ENCODE assay signal across 22 cellular contexts in genomic region chr10:90197766-90198165, GRCh38.
DNase-seq lines count a peak whose midpoint lies in the region; TF ChIP-seq lines count a peak whose summit lies in the region.
"Had no signal": no experiment of that assay in that cellular context is flagged by ENCODE, and none has a peak within 500 bp of the region (broad histone marks: within the 10 kb centered on the region; RNA-seq: fewer than 3 reads in every experiment).

No MANE protein-coding gene starts in this region.

- H3K36me3 Mint-ChIP-seq in activated naive CD4-positive, alpha-beta T cell treated with anti-CD3 and anti-CD28 coated beads, Interleukin-2, amount 10 ng/mL, durations not matched to agents 7 days and 5 days = no peaks in the 10 kb centered on the region
- H3K36me3 Mint-ChIP-seq: activated CD4-positive, alpha-beta memory T cell treated with anti-CD3 and anti-CD28 coated beads for 36 hours; activated naive CD8-positive, alpha-beta T cell treated with anti-CD3 and anti-CD28 coated beads for 36 hours; natural killer cell had no signal

- H3K36me3 ChIP-seq in adipocyte (ENCODE audit: control insufficient read depth, insufficient read depth, low read length, severe bottlenecking) (no peaks in the 10 kb centered on the region), stomach (no peaks in the 10 kb centered on the region), prostate gland (no peaks in the 10 kb centered on the region)
- H3K36me3 ChIP-seq: BE2C, cardiac muscle cell, WERI-Rb-1 had no signal

- CTCF ChIA-PET in activated naive CD4-positive, alpha-beta T cell treated with anti-CD3 and anti-CD28 coated beads, Interleukin-2, amount 10 ng/mL, durations not matched to agents 7 days and 5 days (lab: Charles Lee) = no interaction called here

- no peak overlapping the region for H3K9ac ChIP-seq in adipocyte (ENCODE audit: low read length)

- H3K27ac Mint-ChIP-seq in activated naive CD4-positive, alpha-beta T cell treated with anti-CD3 and anti-CD28 coated beads, Interleukin-2, amount 10 ng/mL, durations not matched to agents 7 days and 5 days = no peak overlapping the region
- H3K27ac Mint-ChIP-seq: activated CD4-positive, alpha-beta memory T cell treated with anti-CD3 and anti-CD28 coated beads for 36 hours; activated naive CD8-positive, alpha-beta T cell treated with anti-CD3 and anti-CD28 coated beads for 36 hours; natural killer cell had no signal

- H3K27me3 ChIP-seq in adipocyte (replicated peaks; ENCODE audit: control insufficient read depth, insufficient read depth, low read length) (no peaks in the 10 kb centered on the region), stomach (no peaks in the 10 kb centered on the region), prostate gland (replicated peaks; ENCODE audit: insufficient read depth) (no peaks in the 10 kb centered on the region)
- H3K27me3 ChIP-seq: BE2C, cardiac muscle cell, hepatocyte had no signal

- peak; percentile 8 for DNase-seq in DMS53 (lab: John Stamatoyannopoulos, UW)
- DNase-seq in DMS53 treated with DMSO at 0.1 percent for 48 hours (lab: John Stamatoyannopoulos, UW; ENCODE audit: unreplicated experiment) = no peak
- DNase-seq in adipocyte (ENCODE audit: low read depth) = peak; percentile 47
- DNase-seq in fibroblast of mammary gland (ENCODE audit: low read depth) = peak; percentile 84
- DNase-seq in stromal cell of bone marrow (ENCODE audit: low read depth) = peak; percentile 38
- no peak for DNase-seq in stomach
- no peak for DNase-seq in prostate gland (ENCODE audit: low spot score)
- no peak for DNase-seq in activated naive CD4-positive, alpha-beta T cell treated with anti-CD3 and anti-CD28 coated beads, Interleukin-2, amount 10 ng/mL, durations not matched to agents 7 days and 5 days
- DNase-seq: activated CD4-positive, alpha-beta memory T cell treated with anti-CD3 and anti-CD28 coated beads for 36 hours; activated naive CD8-positive, alpha-beta T cell treated with anti-CD3 and anti-CD28 coated beads for 36 hours; activated T-cell treated with anti-CD3 and anti-CD28 coated beads, Interleukin-2, amount 50 U/mL, for 1 hour; BE2C; GOT3; islet precursor cell; mesendoderm; natural killer cell; NCI-H1694 treated with DMSO at 0.1 percent for 48 hours; NCI-H510A; WERI-Rb-1 had no signal

- H3K27ac ChIP-seq in stomach (no peak overlapping the region), prostate gland (no peak overlapping the region)
- H3K27ac ChIP-seq: 22Rv1, cardiac muscle cell, hepatocyte, WERI-Rb-1 had no signal

- H3K4me3 ChIP-seq in adipocyte (ENCODE audit: low read length) = no peak overlapping the region
- H3K4me3 ChIP-seq in fibroblast of mammary gland (ENCODE audit: control insufficient read depth, low read depth, low read length) = no peak overlapping the region
- no peak overlapping the region for H3K4me3 ChIP-seq in stomach
- H3K4me3 ChIP-seq in prostate gland = no peak overlapping the region
- H3K4me3 ChIP-seq: cardiac muscle cell, hepatocyte had no signal

- TF ChIP-seq CTCF in fibroblast of mammary gland (conservative IDR thresholded peaks at IDR 0.05; ENCODE audit: control insufficient read depth, insufficient read depth, low read depth, low read length) (no peak), stomach (IDR thresholded peaks at IDR 0.05) (no peak), prostate gland (IDR thresholded peaks at IDR 0.05) (no peak)

- peaks cover 26% of the 10 kb centered on the region for H3K4me1 ChIP-seq in adipocyte (ENCODE audit: control insufficient read depth, insufficient read depth, low read length)
- no peaks in the 10 kb centered on the region for H3K4me1 ChIP-seq in stomach
- no peaks in the 10 kb centered on the region for H3K4me1 ChIP-seq in prostate gland (replicated peaks)
- H3K4me1 ChIP-seq: BE2C had no signal

- no peaks in the 10 kb centered on the region for H3K4me1 Mint-ChIP-seq in activated naive CD4-positive, alpha-beta T cell treated with anti-CD3 and anti-CD28 coated beads, Interleukin-2, amount 10 ng/mL, durations not matched to agents 7 days and 5 days
- H3K4me1 Mint-ChIP-seq: activated naive CD8-positive, alpha-beta T cell treated with anti-CD3 and anti-CD28 coated beads for 36 hours; natural killer cell had no signal

- no peaks in the 10 kb centered on the region for H3K9me3 Mint-ChIP-seq in activated naive CD4-positive, alpha-beta T cell treated with anti-CD3 and anti-CD28 coated beads, Interleukin-2, amount 10 ng/mL, durations not matched to agents 7 days and 5 days
- H3K9me3 Mint-ChIP-seq: activated CD4-positive, alpha-beta memory T cell treated with anti-CD3 and anti-CD28 coated beads for 36 hours; activated naive CD8-positive, alpha-beta T cell treated with anti-CD3 and anti-CD28 coated beads for 36 hours; natural killer cell had no signal

- intact Hi-C loops in stomach (cut with DNase I; ENCODE audit: low total_unique reads) = no loop called here
- intact Hi-C loops in prostate gland (cut with DNase I) = no loop called here

- H3K9me3 ChIP-seq in adipocyte (ENCODE audit: control insufficient read depth, low read length) (no peaks in the 10 kb centered on the region), stomach (no peaks in the 10 kb centered on the region), prostate gland (no peaks in the 10 kb centered on the region)
- H3K9me3 ChIP-seq: BE2C had no signal

- H3K27me3 Mint-ChIP-seq in activated naive CD4-positive, alpha-beta T cell treated with anti-CD3 and anti-CD28 coated beads, Interleukin-2, amount 10 ng/mL, durations not matched to agents 7 days and 5 days = no peaks in the 10 kb centered on the region
- H3K27me3 Mint-ChIP-seq: activated CD4-positive, alpha-beta memory T cell treated with anti-CD3 and anti-CD28 coated beads for 36 hours; activated naive CD8-positive, alpha-beta T cell treated with anti-CD3 and anti-CD28 coated beads for 36 hours had no signal

- no peak overlapping the region for H3K4me3 Mint-ChIP-seq in activated naive CD4-positive, alpha-beta T cell treated with anti-CD3 and anti-CD28 coated beads, Interleukin-2, amount 10 ng/mL, durations not matched to agents 7 days and 5 days
- H3K4me3 Mint-ChIP-seq: activated CD4-positive, alpha-beta memory T cell treated with anti-CD3 and anti-CD28 coated beads for 36 hours; activated naive CD8-positive, alpha-beta T cell treated with anti-CD3 and anti-CD28 coated beads for 36 hours; natural killer cell had no signal

- no peak for TF ChIP-seq EP300 in stomach (IDR thresholded peaks at IDR 0.05)

- TF ChIP-seq POLR2A in stomach (IDR thresholded peaks at IDR 0.05) (no peak), prostate gland (IDR thresholded peaks at IDR 0.05) (no peak)

Comparison
In these comparisons a context has a peak if more than half of its experiments do, and no peak if none do; other contexts are left out.
1. DNase-seq: peak in DMS53 (single experiment), adipocyte (single experiment), fibroblast of mammary gland (single experiment) and stromal cell of bone marrow (single experiment); none in DMS53 treated with DMSO at 0.1 percent for 48 hours (single experiment), stomach (single experiment), prostate gland (single experiment) and activated naive CD4-positive, alpha-beta T cell treated with anti-CD3 and anti-CD28 coated beads, Interleukin-2, amount 10 ng/mL, durations not matched to agents 7 days and 5 days (single experiment).